22 cellular contexts compared by ENCODE assay signal in genomic region chr2:221965806-221966205, GRCh38.
"Had no signal": no experiment of that assay in that cellular context is flagged by ENCODE, and none has a peak within 500 bp of the region (broad histone marks: within the 10 kb centered on the region; RNA-seq: fewer than 3 reads in every experiment).

No MANE protein-coding gene starts in this region.

- H3K9me3 Mint-ChIP-seq: activated naive CD4-positive, alpha-beta T cell treated with anti-CD3 and anti-CD28 coated beads, Interleukin-2, amount 50 U/mL, for 24 hours had no signal

- H3K4me1 Mint-ChIP-seq: activated naive CD4-positive, alpha-beta T cell treated with anti-CD3 and anti-CD28 coated beads, Interleukin-2, amount 50 U/mL, for 24 hours; IgD-negative memory B cell had no signal

- DNase-seq: activated CD4-positive, alpha-beta T cell treated with anti-CD3 and anti-CD28 coated beads for 4 hours; activated CD4-positive, alpha-beta T cell treated with anti-CD3 and anti-CD28 coated beads, Interleukin-2, amount 50 U/mL, for 4 hours; activated CD8-positive, alpha-beta memory T cell treated with anti-CD3 and anti-CD28 coated beads, Interleukin-2, amount 50 U/mL, for 48 hours; activated CD8-positive, alpha-beta T cell treated with anti-CD3 and anti-CD28 coated beads, Interleukin-2, amount 10 ng/mL, durations not matched to agents 7 days and 5 days; activated naive CD4-positive, alpha-beta T cell; activated T-cell treated with anti-CD3 and anti-CD28 coated beads, Interleukin-2, amount 50 U/mL, for 1 hour; aorta; caudate nucleus; colonic mucosa; KG1; NCI-H1092 treated with DMSO at 0.1 percent for 48 hours; NCI-H1436 treated with DMSO at 0.1 percent for 48 hours; NCI-H1930; NCI-H510A treated with DMSO at 0.1 percent for 48 hours; NCI-H82; OCI-M1; RPMI8226; T-helper 1 cell had no signal

- ATAC-seq: activated CD8-positive, alpha-beta T cell treated with anti-CD3 and anti-CD28 coated beads, Interleukin-2, amount 10 ng/mL, durations not matched to agents 7 days and 5 days; Panc1; Right ventricle myocardium inferior had no signal

- H3K4me3 Mint-ChIP-seq: activated CD8-positive, alpha-beta T cell treated with anti-CD3 and anti-CD28 coated beads, Interleukin-2, amount 10 ng/mL, durations not matched to agents 7 days and 5 days; activated naive CD4-positive, alpha-beta T cell treated with anti-CD3 and anti-CD28 coated beads, Interleukin-2, amount 50 U/mL, for 24 hours; IgD-negative memory B cell had no signal

- H3K36me3 Mint-ChIP-seq: activated naive CD4-positive, alpha-beta T cell treated with anti-CD3 and anti-CD28 coated beads, Interleukin-2, amount 50 U/mL, for 24 hours; IgD-negative memory B cell had no signal

- H3K27ac Mint-ChIP-seq: activated CD8-positive, alpha-beta T cell treated with anti-CD3 and anti-CD28 coated beads, Interleukin-2, amount 10 ng/mL, durations not matched to agents 7 days and 5 days; activated naive CD4-positive, alpha-beta T cell treated with anti-CD3 and anti-CD28 coated beads, Interleukin-2, amount 50 U/mL, for 24 hours; IgD-negative memory B cell had no signal
